14 cellular contexts compared by ENCODE assay signal in the genomic region with DNA sequence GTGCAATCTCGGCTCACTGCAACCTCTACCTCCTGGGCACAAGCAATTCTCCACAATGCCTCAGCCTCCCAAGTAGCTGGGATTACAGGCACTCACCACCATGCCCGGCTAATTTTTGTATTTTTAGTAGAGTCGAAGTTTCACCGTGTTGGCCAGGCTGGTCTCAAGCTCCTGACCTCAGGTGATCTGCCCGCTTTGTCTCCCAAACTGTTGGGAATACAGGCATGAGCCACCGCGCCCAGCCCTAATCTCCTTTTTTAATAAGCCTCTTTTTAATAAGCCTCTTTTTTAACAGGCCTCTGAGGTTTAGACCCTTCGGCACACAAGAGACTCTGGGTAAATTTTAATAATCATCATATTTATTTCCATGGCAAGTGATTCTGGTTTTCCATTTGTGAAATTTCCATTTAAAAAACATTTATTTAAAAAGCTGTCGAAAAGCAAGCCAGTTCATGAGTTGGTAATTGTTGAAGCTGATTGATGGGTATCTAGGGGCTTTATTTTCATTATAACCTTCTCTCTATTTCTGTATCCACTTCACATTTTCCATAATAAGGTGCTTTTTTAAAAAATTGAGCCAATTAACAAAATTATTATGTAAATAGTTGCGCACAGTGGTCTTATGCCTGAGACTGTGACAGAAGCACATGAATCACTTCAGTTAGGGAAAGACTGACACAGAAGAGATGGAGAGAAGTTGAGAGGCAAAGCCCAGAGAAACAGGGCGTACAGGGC. TPM values are rescaled to one million over a fixed set of nuclear protein-coding genes. Genes with fewer than 3 reads are reported as not detected.
DNase-seq lines count a peak whose midpoint lies in the region; ATAC-seq, FAIRE-seq and TF ChIP-seq lines count a peak whose summit lies in the region.
"Had no signal": no experiment of that assay in that cellular context is flagged by ENCODE, and none has a peak within 500 bp of the region (broad histone marks: within the 10 kb centered on the region; RNA-seq: fewer than 3 reads in every experiment).

No MANE protein-coding gene starts in this region.

- H3K27me3 ChIP-seq in BLaER1 (no peaks in the 10 kb centered on the region), iPS-15b (ENCODE audit: control insufficient read depth, insufficient read depth, low read length) (no peaks in the 10 kb centered on the region)

- intact Hi-C loops in activated CD4-positive, alpha-beta memory T cell treated with anti-CD3 and anti-CD28 coated beads for 36 hours (cut with micrococcal nuclease): loop anchor here (5.0 kb wide), 1 partner anchor 277 kb away; no protein-coding TSS in a partner anchor

- no peak for DNase-seq in D721Med (ENCODE audit: insufficient read length, low spot score)
- DNase-seq in activated CD4-positive, alpha-beta memory T cell treated with anti-CD3 and anti-CD28 coated beads for 36 hours: no peak
- no peak for DNase-seq in ACHN
- no peak for DNase-seq in NCI-H1417 (lab: John Stamatoyannopoulos, UW)
- DNase-seq in NCI-H2029 (lab: John Stamatoyannopoulos, UW): no peak
- DNase-seq: aorta, C1 segment of cervical spinal cord, KG1, NCI-H1417 treated with DMSO at 0.1 percent for 48 hours, NCI-H524 had no signal

- no peak for ATAC-seq in HG03139 (IDR thresholded peaks at IDR 0.05; ENCODE audit: unreplicated experiment)

- H3K4me1 Mint-ChIP-seq in activated CD4-positive, alpha-beta memory T cell treated with anti-CD3 and anti-CD28 coated beads for 36 hours (ENCODE audit: low read depth): peaks cover 52% of the 10 kb centered on the region

- no peak for TF ChIP-seq CTCF in D721Med (IDR thresholded peaks at IDR 0.05; ENCODE audit: insufficient read depth, missing control alignments)

- H3K9me3 ChIP-seq in BLaER1: 0 out of 2 replicates have a peak, but pooled peaks cover 10% of the 10 kb centered on the region
- H3K9me3 ChIP-seq in iPS-15b (ENCODE audit: control insufficient read depth, insufficient read depth, low read length): no peaks in the 10 kb centered on the region

- peak overlapping the region; percentile 82 for H3K4me3 Mint-ChIP-seq in activated CD4-positive, alpha-beta memory T cell treated with anti-CD3 and anti-CD28 coated beads for 36 hours

- H3K36me3 ChIP-seq in BLaER1 (peaks cover 18% of the 10 kb centered on the region), iPS-15b (ENCODE audit: control insufficient read depth, insufficient read depth, low read length) (no peaks in the 10 kb centered on the region)

- peaks cover 23% of the 10 kb centered on the region for H3K36me3 Mint-ChIP-seq in activated CD4-positive, alpha-beta memory T cell treated with anti-CD3 and anti-CD28 coated beads for 36 hours

- POLR2A ChIA-PET in activated CD4-positive, alpha-beta memory T cell treated with anti-CD3 and anti-CD28 coated beads for 36 hours (lab: Charles Lee): no interaction called here

- no peaks in the 10 kb centered on the region for H3K27me3 Mint-ChIP-seq in activated CD4-positive, alpha-beta memory T cell treated with anti-CD3 and anti-CD28 coated beads for 36 hours

- H3K4me1 ChIP-seq in BLaER1 (peaks cover 92% of the 10 kb centered on the region), iPS-15b (ENCODE audit: control insufficient read depth, insufficient read depth, low read length) (peaks cover 5% of the 10 kb centered on the region)

- no peaks in the 10 kb centered on the region for H3K9me3 Mint-ChIP-seq in activated CD4-positive, alpha-beta memory T cell treated with anti-CD3 and anti-CD28 coated beads for 36 hours

- peak overlapping the region; percentile 94 for H3K4me2 ChIP-seq in BLaER1

- H3K27ac Mint-ChIP-seq in activated CD4-positive, alpha-beta memory T cell treated with anti-CD3 and anti-CD28 coated beads for 36 hours: peak overlapping the region; percentile 97

- CTCF ChIA-PET in activated CD4-positive, alpha-beta memory T cell treated with anti-CD3 and anti-CD28 coated beads for 36 hours (lab: Charles Lee): interaction anchor here (1.1 to 2.4 kb wide), 3 partner anchors 11 to 64 kb away, joined by 3 to 18 read pairs (median 7); a partner anchor contains a TSS

- H4K20me1 ChIP-seq in BLaER1: no peaks in the 10 kb centered on the region

- peak overlapping the region; percentile 74 for H3K27ac ChIP-seq in BLaER1

- peak; percentile 6 for FAIRE-seq in D721Med (lab: Jason Lieb, UNC)

- H3K9ac ChIP-seq in BLaER1 (peak overlapping the region; percentile 63; the same call in 1 of the 2 replicates), iPS-15b (ENCODE audit: low read depth, low read length) (peak overlapping the region; percentile 32)

- H3K4me3 ChIP-seq in BLaER1 (no peak overlapping the region), iPS-15b (ENCODE audit: low read depth, low read length) (no peak overlapping the region)
- H3K4me3 ChIP-seq: coronary artery had no signal

- in situ Hi-C loops in ACHN (cut with HindIII; ENCODE audit: low pct_ligation_motif_present, low pct_unique_long_range_greater_than_20kb, low sequenced_read_pairs): no loop called here

RNA-seq across cellular contexts. Expression of a gene that starts 11.8 kb away (rescaled TPM):
- total RNA-seq in activated CD4-positive, alpha-beta memory T cell treated with anti-CD3 and anti-CD28 coated beads for 36 hours: 10 to 100 TPM; 55.6 to 57.3 TPM

RNA-seq across cellular contexts. Expression of a gene that starts 44.5 kb away (rescaled TPM):
- total RNA-seq in activated CD4-positive, alpha-beta memory T cell treated with anti-CD3 and anti-CD28 coated beads for 36 hours: 10 to 100 TPM; 12.2 to 13.2 TPM

RNA-seq across cellular contexts. Expression of a gene that starts 50.4 kb away (rescaled TPM):
- total RNA-seq in activated CD4-positive, alpha-beta memory T cell treated with anti-CD3 and anti-CD28 coated beads for 36 hours: under 1 TPM; 0.73 to 0.90 TPM
